18 cellular contexts compared by ENCODE assay signal in the genomic region with DNA sequence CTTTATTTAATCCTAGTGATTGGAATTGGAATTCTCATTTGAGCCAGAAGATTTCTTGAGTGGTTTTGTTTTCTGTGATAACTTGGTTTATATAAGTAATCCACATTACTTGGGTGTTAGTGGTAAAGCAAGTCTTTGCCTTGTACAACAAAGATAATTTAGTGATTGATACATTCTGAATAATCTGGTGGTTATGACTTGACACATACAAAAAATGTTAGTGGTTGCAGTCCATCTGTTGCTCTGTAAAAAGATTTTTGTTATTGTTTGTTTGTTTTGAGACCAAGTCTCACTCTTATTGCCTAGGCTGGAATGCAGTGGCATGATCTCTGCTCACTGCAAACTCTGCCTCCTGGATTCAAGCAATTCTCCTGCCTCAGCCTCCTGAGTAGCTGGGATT. TPM values are rescaled to one million over a fixed set of nuclear protein-coding genes. Genes with fewer than 3 reads are reported as not detected.
DNase-seq lines count a peak whose midpoint lies in the region; ATAC-seq, FAIRE-seq and TF ChIP-seq lines count a peak whose summit lies in the region.
"Had no signal": no experiment of that assay in that cellular context is flagged by ENCODE, and none has a peak within 500 bp of the region (broad histone marks: within the 10 kb centered on the region; RNA-seq: fewer than 3 reads in every experiment).

No MANE protein-coding gene starts in this region.

- no peak for ATAC-seq in GM21723 (IDR thresholded peaks at IDR 0.05; ENCODE audit: unreplicated experiment)
- ATAC-seq: GM12878 had no signal

- DNase-seq in AG08395 (ENCODE audit: low spot score) (peak; percentile 18), HCEC 1CT (peak; percentile 21), amniotic epithelial cell (ENCODE audit: low read depth) (peak; percentile 65), fibroblast of gingiva (ENCODE audit: low read depth) (peak; percentile 7), GM12892 (ENCODE audit: insufficient read length) (no peak), HuH-7 (ENCODE audit: low spot score) (no peak)
- no peak for DNase-seq in stimulated activated naive CD4-positive, alpha-beta T cell (lab: John Stamatoyannopoulos, UW)
- DNase-seq: 8988T; AML-193; Caco-2; CD4-positive, alpha-beta T cell; DMS79 treated with DMSO at 0.1 percent for 48 hours; GF-D8; Karpas-422; KBM-7 had no signal

- FAIRE-seq in GM12892 (lab: Jason Lieb, UNC): no peak
- FAIRE-seq: GM12878 had no signal

- TF ChIP-seq POLR2A in GM12892 (IDR thresholded peaks at IDR 0.05; ENCODE audit: low read depth, low read length): no peak

RNA-seq across cellular contexts. Expression of a gene that starts 13.2 kb away (rescaled TPM):
- 3.9 TPM for polyA plus RNA-seq in GM12892 (2012; ENCODE audit: missing spikeins)
- polyA plus RNA-seq: IgD-negative memory B cell had no signal

RNA-seq across cellular contexts. Expression of a gene that starts 30.0 kb away (rescaled TPM):
- polyA plus RNA-seq in GM12892 (2012; ENCODE audit: missing spikeins): 58.3 TPM

RNA-seq across cellular contexts. Expression of a gene that starts 37.6 kb away (rescaled TPM):
- polyA plus RNA-seq in GM12892 (2012; ENCODE audit: missing spikeins): 35.4 TPM

Comparison
In these comparisons a context has a peak if more than half of its experiments do, and no peak if none do; other contexts are left out.
1. DNase-seq: peak in AG08395 (single experiment), HCEC 1CT (single experiment), amniotic epithelial cell (single experiment) and fibroblast of gingiva (single experiment); none in stimulated activated naive CD4-positive, alpha-beta T cell (0 of 6), GM12892 (single experiment) and HuH-7 (single experiment).